Comparison of ENCODE assay signal across 8 cellular contexts in genomic region chr2:220422676-220423075, GRCh38.
"Had no signal": no experiment of that assay in that cellular context is flagged by ENCODE, and none has a peak within 500 bp of the region (broad histone marks: within the 10 kb centered on the region; RNA-seq: fewer than 3 reads in every experiment).

No MANE protein-coding gene starts in this region.

- H3K4me3 ChIP-seq: K562 had no signal

- FAIRE-seq: HTR-8/SVneo, K562 had no signal

- H3K27ac Mint-ChIP-seq: IgD-negative memory B cell had no signal

- H3K4me1 Mint-ChIP-seq: IgD-negative memory B cell had no signal

- H3K9ac ChIP-seq: KMS-11 had no signal

- H3K4me2 ChIP-seq: KMS-11 had no signal

- DNase-seq: IMR-90, KBM-7, KG1 had no signal

- H3K27ac ChIP-seq: HL-60, KMS-11 had no signal

- H3K4me3 Mint-ChIP-seq: IgD-negative memory B cell had no signal

- ATAC-seq: K562 had no signal

- H3K36me3 Mint-ChIP-seq: IgD-negative memory B cell had no signal
